2 cellular contexts compared by ENCODE assay signal in genomic region chr11:25734592-25735211, GRCh38.
TF ChIP-seq lines count a peak whose summit lies in the region.

No MANE protein-coding gene starts in this region.

TF ChIP-seq in Ishikawa, 13 proteins besides CTCF, POLR2A, EP300 and RAD21 (continued from another document):
- no peak for TF ChIP-seq REST (IDR thresholded peaks at IDR 0.05; ENCODE audit: low read depth)
- TF ChIP-seq YY1 (IDR thresholded peaks at IDR 0.05; ENCODE audit: low read depth): no peak
- TF ChIP-seq NFIC (IDR thresholded peaks at IDR 0.05): no peak
- no peak for TF ChIP-seq TAF1 (IDR thresholded peaks at IDR 0.05; ENCODE audit: low read depth)

TF ChIP-seq in GM12878, 131 proteins besides CTCF, POLR2A, EP300 and RAD21 (continued from another document):
- TF ChIP-seq EZH2 (IDR thresholded peaks at IDR 0.05; ENCODE audit: borderline replicate concordance, control insufficient read depth, low read depth, low read length): no peak
- TF ChIP-seq EED (IDR thresholded peaks at IDR 0.05; ENCODE audit: low read depth): no peak
- TF ChIP-seq CBX3 (IDR thresholded peaks at IDR 0.05; ENCODE audit: borderline replicate concordance, low read depth): no peak
- TF ChIP-seq, protein P1, sequence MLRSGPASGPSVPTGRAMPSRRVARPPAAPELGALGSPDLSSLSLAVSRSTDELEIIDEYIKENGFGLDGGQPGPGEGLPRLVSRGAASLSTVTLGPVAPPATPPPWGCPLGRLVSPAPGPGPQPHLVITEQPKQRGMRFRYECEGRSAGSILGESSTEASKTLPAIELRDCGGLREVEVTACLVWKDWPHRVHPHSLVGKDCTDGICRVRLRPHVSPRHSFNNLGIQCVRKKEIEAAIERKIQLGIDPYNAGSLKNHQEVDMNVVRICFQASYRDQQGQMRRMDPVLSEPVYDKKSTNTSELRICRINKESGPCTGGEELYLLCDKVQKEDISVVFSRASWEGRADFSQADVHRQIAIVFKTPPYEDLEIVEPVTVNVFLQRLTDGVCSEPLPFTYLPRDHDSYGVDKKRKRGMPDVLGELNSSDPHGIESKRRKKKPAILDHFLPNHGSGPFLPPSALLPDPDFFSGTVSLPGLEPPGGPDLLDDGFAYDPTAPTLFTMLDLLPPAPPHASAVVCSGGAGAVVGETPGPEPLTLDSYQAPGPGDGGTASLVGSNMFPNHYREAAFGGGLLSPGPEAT (IDR thresholded peaks at IDR 0.05; ENCODE audit: low read depth): no peak
- TF ChIP-seq SIX5 (IDR thresholded peaks at IDR 0.05; ENCODE audit: low read depth, low read length, severe bottlenecking): no peak
- no peak for TF ChIP-seq ZBTB4 (CRISPR knock-in tag; IDR thresholded peaks at IDR 0.05)
